ENCODE assay signal across 8 cellular contexts in the genomic region with DNA sequence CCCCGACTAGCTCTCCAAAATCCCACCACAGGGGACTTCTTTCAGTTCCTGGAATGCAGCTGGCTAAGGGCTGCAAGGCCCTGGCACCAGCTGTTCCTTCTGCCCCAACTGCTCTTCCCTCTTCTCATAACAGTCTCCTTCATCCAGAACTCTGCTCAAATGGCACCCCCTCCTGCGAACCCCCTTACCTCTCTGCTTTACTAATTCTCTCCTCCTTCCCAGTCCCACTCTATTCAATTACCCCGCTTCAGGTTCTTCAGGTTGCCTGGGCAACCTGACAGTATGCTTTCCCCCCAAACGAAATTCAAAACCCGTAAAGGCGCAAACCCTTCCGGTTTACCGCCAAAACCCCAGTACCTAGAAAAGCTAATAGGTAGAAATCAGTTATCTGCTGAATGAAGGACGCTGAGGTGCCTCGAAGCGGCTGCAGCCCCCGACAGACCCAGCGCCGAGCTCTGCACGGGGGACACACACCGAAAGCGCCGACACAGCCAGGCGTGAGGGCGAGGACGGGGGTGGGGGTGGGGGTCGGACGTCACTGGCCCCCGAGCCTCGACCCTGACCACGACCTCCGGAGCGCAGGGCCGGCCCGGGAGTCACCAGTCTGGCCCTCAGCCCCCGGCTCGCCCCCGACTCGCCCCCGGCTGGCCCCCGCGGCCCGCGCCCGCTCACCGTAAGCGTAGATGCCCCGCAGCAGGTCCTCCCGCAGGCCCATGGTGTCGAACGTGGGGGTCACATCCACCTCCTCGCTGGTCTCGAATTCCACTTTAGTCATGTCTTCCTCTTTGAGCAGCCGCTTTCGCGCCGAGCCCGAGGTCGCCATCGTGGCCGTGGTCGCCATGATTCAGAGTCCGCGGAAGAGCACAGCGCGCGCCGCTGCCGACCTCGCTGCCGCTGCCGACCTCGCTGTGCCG. TPM values are rescaled to one million over a fixed set of nuclear protein-coding genes. Genes with fewer than 3 reads are reported as not detected.
DNase-seq lines count a peak whose midpoint lies in the region; ATAC-seq lines count a peak whose summit lies in the region.

No MANE protein-coding gene starts in this region.

- peaks cover 37% of the 10 kb centered on the region for H3K36me3 ChIP-seq in HAP-1 (replicated peaks)

- peak; percentile 28 for ATAC-seq in Right ventricle myocardium superior (ENCODE audit: poor library complexity)
- no peak for ATAC-seq in HG02938 (IDR thresholded peaks at IDR 0.05; ENCODE audit: unreplicated experiment)

- peak; percentile 57 for DNase-seq in NCI-H748 (lab: John Stamatoyannopoulos, UW; ENCODE audit: unreplicated experiment)
- DNase-seq in NCI-H748 treated with DMSO at 0.1 percent for 48 hours (lab: John Stamatoyannopoulos, UW) = no peak
- peak in 1 of 2 experiments; percentile 15 for DNase-seq in HAP-1 (ENCODE audit: low spot score in 2 of 2)
- DNase-seq in MV-4-11 (lab: John Stamatoyannopoulos, UW) = peak; percentile 56
- DNase-seq in activated effector memory CD4-positive, alpha-beta T cell treated with Interleukin-2 at 50 U/mL for 16 hours = peak; percentile 2
- DNase-seq in Right ventricle myocardium superior = no peak
- peak; percentile 15 for DNase-seq in pons (ENCODE audit: low spot score)

- intact Hi-C loops in Right ventricle myocardium superior (cut with DNase I) = no loop called here

- H3K4me3 ChIP-seq in HAP-1 = peak overlapping the region; percentile 91

- peaks cover 3% of the 10 kb centered on the region for H3K9me3 ChIP-seq in HAP-1

- no peaks in the 10 kb centered on the region for H3K27me3 ChIP-seq in HAP-1 (ENCODE audit: low read depth)

- peaks cover 17% of the 10 kb centered on the region for H3K4me1 ChIP-seq in HAP-1

- in situ Hi-C loops in HAP-1 (cut with MboI; ENCODE audit: low sequenced_read_pairs) = no loop called here

RNA-seq across cellular contexts. Expression of gene EIF4A3, which starts 0.6 kb away (rescaled TPM):
- 32.1 TPM for total RNA-seq in Right ventricle myocardium superior

RNA-seq across cellular contexts. Expression of gene CARD14, which starts 23.5 kb away (rescaled TPM):
- total RNA-seq in Right ventricle myocardium superior = not detected

RNA-seq across cellular contexts. Expression of gene GAA, which starts 45.0 kb away (rescaled TPM):
- total RNA-seq in Right ventricle myocardium superior = 45.3 TPM

Comparison
In these comparisons a context has a peak if more than half of its experiments do, and no peak if none do; other contexts are left out.
1. DNase-seq: peak in NCI-H748 (single experiment), MV-4-11 (single experiment), activated effector memory CD4-positive, alpha-beta T cell treated with Interleukin-2 at 50 U/mL for 16 hours (single experiment) and pons (single experiment); none in NCI-H748 treated with DMSO at 0.1 percent for 48 hours (single experiment) and Right ventricle myocardium superior (single experiment).